13 cellular contexts compared by ENCODE assay signal in genomic region chr4:168137695-168138094, GRCh38. TPM values are rescaled to one million over a fixed set of nuclear protein-coding genes. Genes with fewer than 3 reads are reported as not detected.
DNase-seq lines count a peak whose midpoint lies in the region; ATAC-seq, FAIRE-seq and TF ChIP-seq lines count a peak whose summit lies in the region.
"Not testable (repeated sequence)": the region's sequence is repeated elsewhere in the genome, so short reads cannot be mapped to it uniquely, and the experiment has no call there.
"Had no signal": no experiment of that assay in that cellular context is flagged by ENCODE, and none has a peak within 500 bp of the region (broad histone marks: within the 10 kb centered on the region; RNA-seq: fewer than 3 reads in every experiment).

No MANE protein-coding gene starts in this region.

- not testable (repeated sequence) for H2BK5ac ChIP-seq in mesenchymal stem cell (ENCODE audit: low read depth, low read length, poor library complexity, severe bottlenecking)

- not testable (repeated sequence) for H3K36me3 Mint-ChIP-seq in HFFc6 (ENCODE audit: low read depth); astrocyte (ENCODE audit: low read depth, unreplicated experiment)

- H3K9ac ChIP-seq in astrocyte (ENCODE audit: low read length): peak overlapping the region; percentile 71
- H3K9ac ChIP-seq in fibroblast of lung (ENCODE audit: insufficient read depth, low read length); mesenchymal stem cell (ENCODE audit: low read length): not testable (repeated sequence)

- H3K4me1 Mint-ChIP-seq in HFFc6 (ENCODE audit: low read depth) (peaks cover 68% of the 10 kb centered on the region), astrocyte (ENCODE audit: low read depth, unreplicated experiment) (peaks cover 17% of the 10 kb centered on the region)

- H3K18ac ChIP-seq in mesenchymal stem cell (ENCODE audit: low read depth in 1 of 2, low read length in 2 of 2): not testable (repeated sequence)

- CTCF ChIA-PET in A549 (lab: Yijun Ruan, JAX): interaction anchor here (2.4 kb wide), 1 partner anchor 16 kb away, joined by 8 read pairs; no protein-coding TSS in a partner anchor

- FAIRE-seq in A549 (lab: Jason Lieb, UNC); astrocyte (lab: Jason Lieb, UNC): not testable (repeated sequence)

- H3K27ac Mint-ChIP-seq in HFFc6 (peak overlapping the region; percentile 88), astrocyte (ENCODE audit: unreplicated experiment) (peak overlapping the region; percentile 64)

- not testable (repeated sequence) for H3K27me3 ChIP-seq in RWPE2 (ENCODE audit: insufficient read depth, poor library complexity, severe bottlenecking); astrocyte (ENCODE audit: insufficient read depth, low read length); fibroblast of lung (ENCODE audit: control insufficient read depth, insufficient read depth, low read length); mesenchymal stem cell (ENCODE audit: control insufficient read depth in 1 of 2, insufficient read depth in 1 of 2, low read length in 2 of 2)

- 53% methylated on average over 2 of the region's 2 CpGs for WGBS in A549 (ENCODE audit: missing lambda C conversion rate)
- WGBS in mesenchymal stem cell: 90% methylated on average over 2 of the region's 2 CpGs

- not testable (repeated sequence) for H2BK12ac ChIP-seq in mesenchymal stem cell (ENCODE audit: low read length in 2 of 2)

- not testable (repeated sequence) for H3K79me2 ChIP-seq in astrocyte (ENCODE audit: insufficient read depth, low read length); fibroblast of lung (ENCODE audit: control insufficient read depth, insufficient read depth, low read length)

- not testable (repeated sequence) for H3K4me1 ChIP-seq in A549; fibroblast of lung (ENCODE audit: control insufficient read depth, extremely low read depth, insufficient read depth, low read length); mesenchymal stem cell (ENCODE audit: control insufficient read depth, insufficient read depth, low read depth, low read length)
- H3K4me1 ChIP-seq in RWPE2 (ENCODE audit: insufficient read depth, poor library complexity, severe bottlenecking) (peaks cover 17% of the 10 kb centered on the region), astrocyte (ENCODE audit: insufficient read depth, low read length) (peaks cover 21% of the 10 kb centered on the region)

- not testable (repeated sequence) for H3K23ac ChIP-seq in mesenchymal stem cell (ENCODE audit: low read length in 2 of 2)

- not testable (repeated sequence) for H3K27me3 Mint-ChIP-seq in HFFc6 (ENCODE audit: insufficient read depth); astrocyte (ENCODE audit: low read depth, unreplicated experiment)

- H3K4me3 ChIP-seq in A549; RWPE2 (ENCODE audit: severe bottlenecking); astrocyte (ENCODE audit: insufficient read depth, low read depth, low read length); fibroblast of lung (replicated peaks in 1 of 4; ENCODE audit: control extremely low read depth in 1 of 4, insufficient read depth in 1 of 4, low read depth in 3 of 4, low read length in 4 of 4); mesenchymal stem cell (ENCODE audit: insufficient read depth in 1 of 2, low read depth in 1 of 2, low read length in 2 of 2): not testable (repeated sequence)

- H3K27ac ChIP-seq in A549 (peak overlapping the region; percentile 33 to 78; a peak in 4 of 6 replicates), RWPE2 (ENCODE audit: poor library complexity, severe bottlenecking) (peak overlapping the region; percentile 66), astrocyte (ENCODE audit: low read depth, low read length) (peak overlapping the region; percentile 94), fibroblast of lung (ENCODE audit: insufficient read depth, low read length) (peak overlapping the region; percentile 39)
- H3K27ac ChIP-seq in mesenchymal stem cell (ENCODE audit: low read length, poor library complexity, severe bottlenecking): not testable (repeated sequence)

- TF ChIP-seq EP300 in A549 (IDR thresholded peaks at IDR 0.05): not testable (repeated sequence)

- POLR2A ChIA-PET in A549 (lab: Yijun Ruan, JAX): interaction anchor here (0.7 kb wide), 1 partner anchor 39 kb away, joined by 3 read pairs; no protein-coding TSS in a partner anchor

- not testable (repeated sequence) for TF ChIP-seq CTCF in A549 (IDR thresholded peaks at IDR 0.05); HFFc6 (IDR thresholded peaks at IDR 0.05); RWPE2 (IDR thresholded peaks at IDR 0.05; ENCODE audit: poor library complexity, severe bottlenecking); astrocyte (IDR thresholded peaks at IDR 0.05; ENCODE audit: insufficient read depth, low read depth, low read length); fibroblast of lung (conservative IDR thresholded peaks at IDR 0.05 in 1 of 2, IDR thresholded peaks at IDR 0.05 in 1 of 2; ENCODE audit: low read depth in 1 of 2, low read length in 2 of 2)

- not testable (repeated sequence) for H2BK120ac ChIP-seq in mesenchymal stem cell (ENCODE audit: low read depth, low read length)

- not testable (repeated sequence) for H4K91ac ChIP-seq in mesenchymal stem cell (ENCODE audit: low read length)

- not testable (repeated sequence) for TF ChIP-seq RAD21 in A549 (conservative IDR thresholded peaks at IDR 0.05 in 1 of 2, IDR thresholded peaks at IDR 0.05 in 1 of 2)

- H4K20me1 ChIP-seq in astrocyte (ENCODE audit: insufficient read depth, low read length); fibroblast of lung (ENCODE audit: control insufficient read depth, extremely low read depth, insufficient read depth, low read length): not testable (repeated sequence)

- H2AK5ac ChIP-seq in mesenchymal stem cell (ENCODE audit: low read length, severe bottlenecking): not testable (repeated sequence)

- H2BK15ac ChIP-seq in mesenchymal stem cell (ENCODE audit: low read depth, poor library complexity, severe bottlenecking): not testable (repeated sequence)

- H3K36me3 ChIP-seq in RWPE2 (ENCODE audit: low read depth); astrocyte (ENCODE audit: insufficient read depth, low read length); fibroblast of lung (ENCODE audit: control insufficient read depth, insufficient read depth, low read length); mesenchymal stem cell (ENCODE audit: control insufficient read depth in 1 of 2, insufficient read depth in 2 of 2, low read depth in 1 of 2, low read length in 2 of 2): not testable (repeated sequence)

- ATAC-seq in A549; RWPE2 (ENCODE audit: low read depth): not testable (repeated sequence)

- H3K9me3 ChIP-seq in A549; RWPE2 (ENCODE audit: severe bottlenecking); astrocyte (ENCODE audit: insufficient read depth, low read depth, low read length); fibroblast of lung (ENCODE audit: control insufficient read depth, insufficient read depth, low read depth, low read length); mesenchymal stem cell (ENCODE audit: control insufficient read depth, low read length): not testable (repeated sequence)

- not testable (repeated sequence) for H3K9me3 Mint-ChIP-seq in HFFc6; astrocyte (ENCODE audit: unreplicated experiment)

- not testable (repeated sequence) for H3K79me1 ChIP-seq in mesenchymal stem cell (replicated peaks; ENCODE audit: low read length, poor library complexity, severe bottlenecking)

- H2AFZ ChIP-seq in astrocyte (ENCODE audit: low read depth, low read length); fibroblast of lung (ENCODE audit: low read length); mesenchymal stem cell (ENCODE audit: low read depth, low read length): not testable (repeated sequence)

- H3K4me2 ChIP-seq in A549; astrocyte (ENCODE audit: low read length); fibroblast of lung (ENCODE audit: extremely low read depth, insufficient read depth, low read length); mesenchymal stem cell (ENCODE audit: low read length, poor library complexity, severe bottlenecking): not testable (repeated sequence)

- H3K14ac ChIP-seq in mesenchymal stem cell (ENCODE audit: low read length in 2 of 2): not testable (repeated sequence)

- H4K8ac ChIP-seq in mesenchymal stem cell (ENCODE audit: low read length): not testable (repeated sequence)

- not testable (repeated sequence) for DNase-seq in A549 (ENCODE audit: low read depth in 1 of 2, low spot score in 1 of 2); RWPE2 (ENCODE audit: low spot score)
- DNase-seq in ELR (ENCODE audit: low read depth) (peak; percentile 32), HFFc6 (peak; percentile 44), astrocyte (ENCODE audit: low read depth) (peak; percentile 33), fibroblast of lung (ENCODE audit: low read depth in 2 of 2) (peak; percentile 29 to 41), mesenchymal stem cell (peak; percentile 29)

- TF ChIP-seq POLR2A in A549 (IDR thresholded peaks at IDR 0.05; ENCODE audit: low read length): not testable (repeated sequence)

- H3K4ac ChIP-seq in mesenchymal stem cell (ENCODE audit: low read depth in 1 of 2, low read length in 2 of 2): not testable (repeated sequence)

- H3K4me3 Mint-ChIP-seq in HFFc6: peak overlapping the region; percentile 45
- H3K4me3 Mint-ChIP-seq in astrocyte (ENCODE audit: unreplicated experiment): not testable (repeated sequence)

RNA-seq across cellular contexts. Expression of gene ANXA10, which starts 45.4 kb away (rescaled TPM):
- polyA plus RNA-seq in A549 (2011; rRNA removed): 1.7 and 1.8 TPM in 2 replicates
- 0.24 and 0.30 TPM in 2 replicates for polyA plus RNA-seq in A549 (2012; cell fraction: cytosol; rRNA removed)
- polyA plus RNA-seq in A549 (2012; cell fraction: nucleus; rRNA removed): 0.16 and 0.27 TPM in 2 replicates
- polyA plus RNA-seq in A549 (2017; fragmentation: RNase III; extraction: RNeasy Plus Mini Kit Qiagen cat#74134 plus additional on column Dnase treatment): 2.8 to 4.0 TPM (median 3.1 TPM) in 3 replicates
- 0.37 TPM in 1 of 2 replicates, not detected in the other for polyA minus RNA-seq in A549 (2011; rRNA and poly(A)+ RNA removed)
- 1 to 10 TPM in 2 of 6 experiments, under 1 TPM in 4; 0.46 to 1.9 (median 0.85) TPM for total RNA-seq in HFFc6 (2021; fragmentation: NEBNext Ultra II Directional; extraction: Animal tissue kit (Norgen Biotek cat#: 25700))
- 0.46 TPM in 1 of 2 replicates, not detected in the other for total RNA-seq in astrocyte
- 0.17 and 0.26 TPM in 2 replicates for total RNA-seq in fibroblast of lung
- polyA plus RNA-seq in fibroblast of lung: 0.08 and 2.8 TPM in 2 replicates
- 2.1 TPM in 1 of 2 replicates, not detected in the other for polyA plus RNA-seq in fibroblast of lung (2012)
- 0.52 TPM in 1 of 2 replicates, not detected in the other for polyA minus RNA-seq in fibroblast of lung (ENCODE audit: low replicate concordance)
- polyA plus RNA-seq in mesenchymal stem cell (2013, experiment 1 of 2): not detected
- not detected for polyA plus RNA-seq in mesenchymal stem cell (2013, experiment 2 of 2)
- total RNA-seq: CD4-positive, CD25-positive, alpha-beta regulatory T cell; HepG2; K562; MCF 10A; OCI-LY7; Peyer's patch had no signal
- polyA plus RNA-seq: CD4-positive, CD25-positive, alpha-beta regulatory T cell; K562 had no signal
